In the genomic region with DNA sequence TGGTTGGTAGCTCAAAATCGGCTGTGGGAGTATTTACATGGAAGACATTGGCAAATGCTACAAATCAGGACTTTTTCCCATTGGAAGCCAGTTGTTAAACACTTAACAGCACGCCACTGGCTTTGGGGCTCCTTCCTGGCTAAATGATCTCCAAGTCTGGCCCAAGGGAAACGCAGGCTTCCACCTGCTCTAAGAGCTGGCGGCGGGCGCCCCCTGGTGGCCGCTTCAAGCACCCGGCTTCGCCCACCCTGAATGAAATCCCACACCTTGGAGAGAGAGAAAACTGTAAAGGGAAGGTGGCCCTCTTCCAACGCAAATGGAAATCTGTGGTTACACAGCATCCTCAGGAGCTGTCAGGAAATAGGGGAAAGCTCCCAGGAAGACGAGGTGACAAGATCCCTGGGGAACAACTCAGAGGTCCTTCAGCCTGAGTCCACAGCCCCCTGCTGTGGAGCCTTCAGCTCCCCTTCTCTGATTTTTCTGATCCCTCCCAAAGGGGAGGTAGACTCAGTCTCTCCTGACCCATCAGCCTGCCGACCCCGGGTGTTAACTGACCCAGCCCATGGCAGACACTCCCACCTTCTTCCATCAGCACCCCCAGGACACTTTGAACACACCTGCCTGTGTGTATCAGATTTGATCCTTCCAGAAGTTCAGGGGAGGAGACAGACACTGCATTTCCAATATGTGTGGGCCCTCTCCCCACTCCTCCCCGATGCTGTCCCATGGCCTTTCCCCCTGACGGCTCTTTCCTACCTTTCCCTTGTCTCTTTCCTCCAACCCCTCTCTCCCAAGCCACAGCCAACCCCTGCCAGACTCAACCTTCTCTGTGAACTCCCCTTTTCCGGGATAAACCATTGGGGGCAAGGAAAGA, we compare ENCODE assay signal across 8 cellular contexts. TPM values are rescaled to one million over a fixed set of nuclear protein-coding genes. Genes with fewer than 3 reads are reported as not detected.
DNase-seq lines count a peak whose midpoint lies in the region; ATAC-seq and TF ChIP-seq lines count a peak whose summit lies in the region.

No MANE protein-coding gene starts in this region.

- H3K27me3 ChIP-seq in Panc1 (ENCODE audit: control insufficient read depth, insufficient read depth, low read length) (no peaks in the 10 kb centered on the region), fibroblast of lung (ENCODE audit: control insufficient read depth, insufficient read depth, low read length) (no peaks in the 10 kb centered on the region)

- H3K27ac Mint-ChIP-seq in activated T-helper 1 cell treated with anti-CD3 and anti-CD28 coated beads, Interleukin-12 subunit alpha, Interleukin-12 subunit beta, Interleukin-2, Interleukin-4 antibody, amounts not matched to agents 30 ng/mL and 10 ng/mL and 1 ng/mL, durations not matched to agents 14 hours and 24 hours and 36 hours = peak overlapping the region; percentile 57
- no peak overlapping the region for H3K27ac Mint-ChIP-seq in nephron progenitor cell

- peaks cover 57% of the 10 kb centered on the region for H3K4me1 Mint-ChIP-seq in activated T-helper 1 cell treated with anti-CD3 and anti-CD28 coated beads, Interleukin-12 subunit alpha, Interleukin-12 subunit beta, Interleukin-2, Interleukin-4 antibody, amounts not matched to agents 30 ng/mL and 10 ng/mL and 1 ng/mL, durations not matched to agents 14 hours and 24 hours and 36 hours (ENCODE audit: low read depth)
- peaks cover 22% of the 10 kb centered on the region for H3K4me1 Mint-ChIP-seq in nephron progenitor cell

- peaks cover 48% of the 10 kb centered on the region for H3K36me3 Mint-ChIP-seq in activated T-helper 1 cell treated with anti-CD3 and anti-CD28 coated beads, Interleukin-12 subunit alpha, Interleukin-12 subunit beta, Interleukin-2, Interleukin-4 antibody, amounts not matched to agents 30 ng/mL and 10 ng/mL and 1 ng/mL, durations not matched to agents 14 hours and 24 hours and 36 hours (ENCODE audit: low read depth)
- no peaks in the 10 kb centered on the region for H3K36me3 Mint-ChIP-seq in nephron progenitor cell (ENCODE audit: low read depth)

- H3K4me3 Mint-ChIP-seq in activated T-helper 1 cell treated with anti-CD3 and anti-CD28 coated beads, Interleukin-12 subunit alpha, Interleukin-12 subunit beta, Interleukin-2, Interleukin-4 antibody, amounts not matched to agents 30 ng/mL and 10 ng/mL and 1 ng/mL, durations not matched to agents 14 hours and 24 hours and 36 hours = no peak overlapping the region
- H3K4me3 Mint-ChIP-seq in nephron progenitor cell = no peak overlapping the region

- H3K9ac ChIP-seq in fibroblast of lung (ENCODE audit: insufficient read depth, low read length) = no peak overlapping the region

- POLR2A ChIA-PET in Panc1 (lab: Charles Lee) = no interaction called here

- H3K9me3 Mint-ChIP-seq in activated T-helper 1 cell treated with anti-CD3 and anti-CD28 coated beads, Interleukin-12 subunit alpha, Interleukin-12 subunit beta, Interleukin-2, Interleukin-4 antibody, amounts not matched to agents 30 ng/mL and 10 ng/mL and 1 ng/mL, durations not matched to agents 14 hours and 24 hours and 36 hours = peaks cover 15% of the 10 kb centered on the region
- H3K9me3 Mint-ChIP-seq in nephron progenitor cell = peaks cover 7% of the 10 kb centered on the region

- DNase-seq in C1 segment of cervical spinal cord (lab: John Stamatoyannopoulos, UW) = peak in 13 of 14 donors; percentile 21 to 81 (median 48)
- DNase-seq in LHCN-M2 (ENCODE audit: low read depth) = peak; percentile 78
- DNase-seq in Panc1 (ENCODE audit: low read depth, low spot score) = no peak
- peak; percentile 69 for DNase-seq in activated T-helper 1 cell treated with anti-CD3 and anti-CD28 coated beads, Interleukin-12 subunit alpha, Interleukin-12 subunit beta, Interleukin-2, Interleukin-4 antibody, amounts not matched to agents 30 ng/mL and 10 ng/mL and 1 ng/mL, durations not matched to agents 14 hours and 24 hours and 36 hours (ENCODE audit: low spot score)
- peak; percentile 76 to 89 for DNase-seq in fibroblast of lung (ENCODE audit: low read depth in 2 of 2)
- peak; percentile 90 for DNase-seq in nephron progenitor cell
- DNase-seq in stromal cell of bone marrow (ENCODE audit: low read depth) = peak; percentile 76

- H4K20me1 ChIP-seq in fibroblast of lung (ENCODE audit: control insufficient read depth, extremely low read depth, insufficient read depth, low read length) = no peaks in the 10 kb centered on the region

- intact Hi-C loops in Panc1 (cut with micrococcal nuclease; ENCODE audit: unreplicated experiment) = loop anchor here (1.0 kb wide), 1 partner anchor 55 kb away; no protein-coding TSS in a partner anchor
- intact Hi-C loops in activated T-helper 1 cell treated with anti-CD3 and anti-CD28 coated beads, Interleukin-12 subunit alpha, Interleukin-12 subunit beta, Interleukin-2, Interleukin-4 antibody, amounts not matched to agents 30 ng/mL and 10 ng/mL and 1 ng/mL, durations not matched to agents 14 hours and 24 hours and 36 hours (cut with micrococcal nuclease) = loop anchor here (1.0 to 5.0 kb wide), 6 partner anchors 11 to 479 kb away; a partner anchor contains a TSS

- H3K9me3 ChIP-seq in Panc1 (ENCODE audit: control insufficient read depth, insufficient read depth, low read depth, low read length) (no peaks in the 10 kb centered on the region), fibroblast of lung (ENCODE audit: control insufficient read depth, insufficient read depth, low read depth, low read length) (no peaks in the 10 kb centered on the region)

- H3K79me2 ChIP-seq in fibroblast of lung (ENCODE audit: control insufficient read depth, insufficient read depth, low read length) = no peaks in the 10 kb centered on the region

- H3K4me2 ChIP-seq in fibroblast of lung (ENCODE audit: extremely low read depth, insufficient read depth, low read length) = no peak overlapping the region

- H3K36me3 ChIP-seq in Panc1 (ENCODE audit: control insufficient read depth, insufficient read depth, low read length) = no peaks in the 10 kb centered on the region
- no peaks in the 10 kb centered on the region for H3K36me3 ChIP-seq in fibroblast of lung (ENCODE audit: control insufficient read depth, insufficient read depth, low read length)

- TF ChIP-seq CTCF in Panc1 (IDR thresholded peaks at IDR 0.05) (peak; percentile 98), fibroblast of lung (conservative IDR thresholded peaks at IDR 0.05 in 1 of 2, IDR thresholded peaks at IDR 0.05 in 1 of 2; ENCODE audit: low read depth in 1 of 2, low read length in 2 of 2) (peak; percentile 89 to 91), nephron progenitor cell (IDR thresholded peaks at IDR 0.05) (peak; percentile 98)

- CTCF ChIA-PET in Panc1 (lab: Charles Lee) = interaction anchor here (0.6 to 2.3 kb wide), 9 partner anchors 9 to 58 kb away, joined by 3 to 17 read pairs (median 5); a partner anchor contains a TSS

- no TSS peak for BruUV-seq in Panc1 (replicated peaks; lab: Mats Ljungman, UMichigan)

- H3K27me3 Mint-ChIP-seq in activated T-helper 1 cell treated with anti-CD3 and anti-CD28 coated beads, Interleukin-12 subunit alpha, Interleukin-12 subunit beta, Interleukin-2, Interleukin-4 antibody, amounts not matched to agents 30 ng/mL and 10 ng/mL and 1 ng/mL, durations not matched to agents 14 hours and 24 hours and 36 hours (ENCODE audit: insufficient read depth) = peaks cover 2% of the 10 kb centered on the region
- peaks cover 29% of the 10 kb centered on the region for H3K27me3 Mint-ChIP-seq in nephron progenitor cell (ENCODE audit: low read depth, poor library complexity)

- H2AFZ ChIP-seq in fibroblast of lung (ENCODE audit: low read length) = no peak overlapping the region

- no peak overlapping the region for H3K4me3 ChIP-seq in Panc1 (ENCODE audit: low read depth in 2 of 2, low read length in 2 of 2)
- no peak overlapping the region for H3K4me3 ChIP-seq in fibroblast of lung (replicated peaks in 1 of 4; ENCODE audit: control extremely low read depth in 1 of 4, insufficient read depth in 1 of 4, low read depth in 3 of 4, low read length in 4 of 4)

- in situ Hi-C loops in Panc1 (cut with HindIII; ENCODE audit: low pct_unique_long_range_greater_than_20kb, low sequenced_read_pairs) = no loop called here

- H3K4me1 ChIP-seq in Panc1 (ENCODE audit: control insufficient read depth, insufficient read depth, low read length) (peaks cover 13% of the 10 kb centered on the region), fibroblast of lung (ENCODE audit: control insufficient read depth, extremely low read depth, insufficient read depth, low read length) (peaks cover 5% of the 10 kb centered on the region)

- no peak overlapping the region for H3K27ac ChIP-seq in Panc1 (ENCODE audit: low read length)
- no peak overlapping the region for H3K27ac ChIP-seq in fibroblast of lung (ENCODE audit: insufficient read depth, low read length)

- peak; percentile 25 for ATAC-seq in GM19463 (IDR thresholded peaks at IDR 0.05; ENCODE audit: unreplicated experiment)
- ATAC-seq in Panc1 = peak; percentile 89

RNA-seq across cellular contexts. Expression of a gene that starts 15.4 kb away (rescaled TPM):
- total RNA-seq in LHCN-M2 (2014; rRNA removed) = 1.5 and 2.1 TPM in 2 replicates
- polyA plus RNA-seq in LHCN-M2 (2012) = 8.2 TPM
- total RNA-seq in Panc1 (2021; ENCODE audit: unreplicated experiment) = 0.41 TPM
- 0.42 TPM for polyA plus RNA-seq in Panc1 (2012; ENCODE audit: insufficient read length)
- total RNA-seq in activated T-helper 1 cell treated with anti-CD3 and anti-CD28 coated beads, Interleukin-12 subunit alpha, Interleukin-12 subunit beta, Interleukin-2, Interleukin-4 antibody, amounts not matched to agents 30 ng/mL and 10 ng/mL and 1 ng/mL, durations not matched to agents 14 hours and 24 hours and 36 hours = 51.9 and 53.5 TPM in 2 replicates
- total RNA-seq in fibroblast of lung = 0.51 and 1.5 TPM in 2 replicates
- polyA plus RNA-seq in fibroblast of lung = 3.0 and 5.3 TPM in 2 replicates
- 3.6 and 4.5 TPM in 2 replicates for polyA plus RNA-seq in fibroblast of lung (2012)
- 3.6 and 9.7 TPM in 2 replicates for polyA minus RNA-seq in fibroblast of lung (ENCODE audit: low replicate concordance)

RNA-seq across cellular contexts. Expression of a gene that starts 20.4 kb away (rescaled TPM):
- total RNA-seq in LHCN-M2 (2014; rRNA removed) (0.80 and 1.9 TPM in 2 replicates), Panc1 (2021; ENCODE audit: unreplicated experiment) (not detected), fibroblast of lung (132 and 358 TPM in 2 replicates)
- 15.5 TPM for polyA plus RNA-seq in LHCN-M2 (2012)
- polyA plus RNA-seq in Panc1 (2012; ENCODE audit: insufficient read length) = not detected
- 0.12 TPM in 1 of 2 replicates, not detected in the other for total RNA-seq in activated T-helper 1 cell treated with anti-CD3 and anti-CD28 coated beads, Interleukin-12 subunit alpha, Interleukin-12 subunit beta, Interleukin-2, Interleukin-4 antibody, amounts not matched to agents 30 ng/mL and 10 ng/mL and 1 ng/mL, durations not matched to agents 14 hours and 24 hours and 36 hours
- 126 and 154 TPM in 2 replicates for polyA plus RNA-seq in fibroblast of lung
- 199 and 246 TPM in 2 replicates for polyA plus RNA-seq in fibroblast of lung (2012)
- 306 and 401 TPM in 2 replicates for polyA minus RNA-seq in fibroblast of lung (ENCODE audit: low replicate concordance)

RNA-seq across cellular contexts. Expression of a gene that starts 55.9 kb away (rescaled TPM):
- total RNA-seq in LHCN-M2 (2014; rRNA removed) = 122 and 132 TPM in 2 replicates
- polyA plus RNA-seq in LHCN-M2 (2012) = 104 TPM
- 66.1 TPM for total RNA-seq in Panc1 (2021; ENCODE audit: unreplicated experiment)
- polyA plus RNA-seq in Panc1 (2012; ENCODE audit: insufficient read length) = 42.5 TPM
- 73.8 and 74.9 TPM in 2 replicates for total RNA-seq in activated T-helper 1 cell treated with anti-CD3 and anti-CD28 coated beads, Interleukin-12 subunit alpha, Interleukin-12 subunit beta, Interleukin-2, Interleukin-4 antibody, amounts not matched to agents 30 ng/mL and 10 ng/mL and 1 ng/mL, durations not matched to agents 14 hours and 24 hours and 36 hours
- total RNA-seq in fibroblast of lung = 226 and 313 TPM in 2 replicates
- 127 and 137 TPM in 2 replicates for polyA plus RNA-seq in fibroblast of lung
- 99.0 and 118 TPM in 2 replicates for polyA plus RNA-seq in fibroblast of lung (2012)
- 18.3 and 19.0 TPM in 2 replicates for polyA minus RNA-seq in fibroblast of lung (ENCODE audit: low replicate concordance)

RNA-seq across cellular contexts. Expression of a gene that starts 57.3 kb away (rescaled TPM):
- total RNA-seq in LHCN-M2 (2014; rRNA removed) = 52.6 and 57.4 TPM in 2 replicates
- polyA plus RNA-seq in LHCN-M2 (2012) = 24.5 TPM
- 55.9 TPM for total RNA-seq in Panc1 (2021; ENCODE audit: unreplicated experiment)
- polyA plus RNA-seq in Panc1 (2012; ENCODE audit: insufficient read length) = 48.9 TPM
- 83.3 and 96.4 TPM in 2 replicates for total RNA-seq in activated T-helper 1 cell treated with anti-CD3 and anti-CD28 coated beads, Interleukin-12 subunit alpha, Interleukin-12 subunit beta, Interleukin-2, Interleukin-4 antibody, amounts not matched to agents 30 ng/mL and 10 ng/mL and 1 ng/mL, durations not matched to agents 14 hours and 24 hours and 36 hours
- 62.1 and 157 TPM in 2 replicates for total RNA-seq in fibroblast of lung
- polyA plus RNA-seq in fibroblast of lung = 15.5 and 23.4 TPM in 2 replicates
- 26.5 and 32.5 TPM in 2 replicates for polyA plus RNA-seq in fibroblast of lung (2012)
- 11.4 and 30.3 TPM in 2 replicates for polyA minus RNA-seq in fibroblast of lung (ENCODE audit: low replicate concordance)

Comparison
In these comparisons a context has a peak if more than half of its experiments do, and no peak if none do; other contexts are left out.
1. RNA of a gene that starts 15.4 kb away (total RNA-seq): 51.9 to 53.5 TPM in activated T-helper 1 cell treated with anti-CD3 and anti-CD28 coated beads, Interleukin-12 subunit alpha, Interleukin-12 subunit beta, Interleukin-2, Interleukin-4 antibody, amounts not matched to agents 30 ng/mL and 10 ng/mL and 1 ng/mL, durations not matched to agents 14 hours and 24 hours and 36 hours; 1.5 to 2.1 TPM in LHCN-M2, 0.51 to 1.5 TPM in fibroblast of lung and 0.41 TPM in Panc1 (single experiment); every median in the first group is over 10 times any median in the second.
2. RNA of a gene that starts 20.4 kb away (total RNA-seq): 132 to 358 TPM in fibroblast of lung; 0.80 to 1.9 TPM in LHCN-M2, not detected in Panc1 (single experiment) and 0.12 TPM in activated T-helper 1 cell treated with anti-CD3 and anti-CD28 coated beads, Interleukin-12 subunit alpha, Interleukin-12 subunit beta, Interleukin-2, Interleukin-4 antibody, amounts not matched to agents 30 ng/mL and 10 ng/mL and 1 ng/mL, durations not matched to agents 14 hours and 24 hours and 36 hours; every median in the first group is over 10 times any median in the second.
3. Peak in every context shown above with its lines, with median percentiles within 50 percentile points of each other: CTCF ChIP-seq.